ENCODE assay signal across 8 cellular contexts in genomic region chr3:9067352-9067975, GRCh38.
A peak's percentile ranks its signal among the peaks of the same experiment; 100 is the strongest.
DNase-seq lines count a peak whose midpoint lies in the region; ATAC-seq, FAIRE-seq and TF ChIP-seq lines count a peak whose summit lies in the region.

No MANE protein-coding gene starts in this region.

- H3K27me3 ChIP-seq in Peyer's patch (no peaks in the 10 kb centered on the region), right lobe of liver (no peaks in the 10 kb centered on the region), testis (no peaks in the 10 kb centered on the region)

- H3K9me3 ChIP-seq in Peyer's patch (no peaks in the 10 kb centered on the region), right lobe of liver (no peaks in the 10 kb centered on the region), testis (no peaks in the 10 kb centered on the region)

- H3K36me3 ChIP-seq in Peyer's patch (no peaks in the 10 kb centered on the region), right lobe of liver (no peaks in the 10 kb centered on the region), testis (ENCODE audit: low read depth, missing control alignments) (no peaks in the 10 kb centered on the region)

- 37% methylated on average over 13 of the region's 13 CpGs for WGBS in right lobe of liver (ENCODE audit: insufficient coverage, low coverage, low lambda C conversion rate, missing lambda C conversion rate)
- 43 to 46% methylated on average over 13 of the region's 13 CpGs for WGBS in testis, 2 donors

- ATAC-seq in right lobe of liver: peak; percentile 84 to 96 (median 87)

- peak in 5 of 6 experiments; percentile 62 to 92 (median 91) for TF ChIP-seq CTCF in Peyer's patch (IDR thresholded peaks at IDR 0.05)
- TF ChIP-seq CTCF in coronary artery (IDR thresholded peaks at IDR 0.05): peak; percentile 86
- peak; percentile 85 to 93 (median 86) for TF ChIP-seq CTCF in right lobe of liver (IDR thresholded peaks at IDR 0.05)
- peak; percentile 83 to 93 (median 92) for TF ChIP-seq CTCF in testis (IDR thresholded peaks at IDR 0.05)

- FAIRE-seq in GM12891 (lab: Jason Lieb, UNC): peak; percentile 80

- H3K4me1 ChIP-seq in Peyer's patch: no peaks in the 10 kb centered on the region
- H3K4me1 ChIP-seq in right lobe of liver: peaks cover 0 to 2% (median 0%) of the 10 kb centered on the region in 4 donors
- peaks cover 10% of the 10 kb centered on the region for H3K4me1 ChIP-seq in testis

- intact Hi-C loops in right lobe of liver (cut with DNase I): loop anchor here in 1 of 2 donors (5.0 kb wide), 1 partner anchor 100 kb away; no protein-coding TSS in a partner anchor
- intact Hi-C loops in testis (cut with DNase I; ENCODE audit: low total_unique reads): loop anchor here (10.0 kb wide), 1 partner anchor 73 kb away; no protein-coding TSS in a partner anchor

- TF ChIP-seq POLR2A in GM12891 (IDR thresholded peaks at IDR 0.05; ENCODE audit: low read depth, low read length) (no peak), Peyer's patch (IDR thresholded peaks at IDR 0.05) (no peak), right lobe of liver (IDR thresholded peaks at IDR 0.05) (no peak), testis (IDR thresholded peaks at IDR 0.05) (no peak)

- DNase-seq in AG20443 (ENCODE audit: low spot score) (peak; percentile 79), GM12891 (ENCODE audit: insufficient read length, low spot score) (peak; percentile 42), HuH-7.5 (ENCODE audit: low spot score) (peak; percentile 57), Peyer's patch (peak in 1 of 3 donors; percentile 71), coronary artery (ENCODE audit: low spot score) (no peak), right lobe of liver (peak in 1 of 3 donors; percentile 25), testis (peak; percentile 76), GOT3 (lab: John Stamatoyannopoulos, UW) (no peak)

- H3K27ac ChIP-seq in Peyer's patch (no peak overlapping the region), coronary artery (no peak overlapping the region), right lobe of liver (no peak overlapping the region), testis (no peak overlapping the region)

- H3K4me3 ChIP-seq in Peyer's patch (no peak overlapping the region), coronary artery (no peak overlapping the region), right lobe of liver (no peak overlapping the region), testis (no peak overlapping the region)

TF ChIP-seq in GM12891, 5 proteins besides CTCF, POLR2A, EP300 and RAD21:
- no peak for TF ChIP-seq POU2F2 (IDR thresholded peaks at IDR 0.05; ENCODE audit: low read depth, low read length)
- no peak for TF ChIP-seq POLR2AphosphoS5 (IDR thresholded peaks at IDR 0.05; ENCODE audit: low read depth, low read length)
- no peak for TF ChIP-seq PAX5 (IDR thresholded peaks at IDR 0.05; ENCODE audit: insufficient read depth, low read length, severe bottlenecking)
- no peak for TF ChIP-seq SPI1 (IDR thresholded peaks at IDR 0.05; ENCODE audit: low read depth, low read length)
- TF ChIP-seq TAF1 (IDR thresholded peaks at IDR 0.05; ENCODE audit: low read depth, low read length): no peak

Comparison
In these comparisons a context has a peak if more than half of its experiments do, and no peak if none do; other contexts are left out.
1. DNase-seq: peak in AG20443 (single experiment), GM12891 (single experiment), HuH-7.5 (single experiment) and testis (single experiment); none in coronary artery (single experiment) and GOT3 (single experiment).
2. Peak in every context shown above with its lines, with median percentiles within 50 percentile points of each other: CTCF ChIP-seq.